In genomic region chr1:218400624-218401023, GRCh38 we compare ENCODE assay signal across 27 cellular contexts.
"Had no signal": no experiment of that assay in that cellular context is flagged by ENCODE, and none has a peak within 500 bp of the region (broad histone marks: within the 10 kb centered on the region; RNA-seq: fewer than 3 reads in every experiment).

No MANE protein-coding gene starts in this region.

- H3K4me3 ChIP-seq: heart left ventricle, left lung, lower lobe of right lung, neural progenitor cell, ovary, right atrium auricular region, right lobe of liver, smooth muscle cell, stomach, suprapubic skin, thoracic aorta, tibial artery, uterus had no signal

- H3K27ac ChIP-seq: heart left ventricle, left lung, lower lobe of right lung, neural progenitor cell, ovary, right atrium auricular region, right lobe of liver, stomach, suprapubic skin, thoracic aorta, tibial artery, uterus had no signal

- DNase-seq: heart left ventricle; hypothalamus; immature natural killer cell; kidney; left colon; lower lobe of right lung; mammary epithelial cell; mesenchymal stem cell; naive B cell; natural killer cell; nephron progenitor cell; ovary; right lobe of liver; stimulated activated CD4-positive, alpha-beta T cell treated with anti-CD3 and anti-CD28 coated beads, Interleukin-1b, Interleukin-23, amount 100 ng/mL, for 48 hours; stimulated activated CD4-positive, alpha-beta T cell treated with anti-CD3 and anti-CD28 coated beads, Interleukin-4, amount 100 ng/mL, for 1 hour; stimulated activated naive B cell treated with anti-CD40 and anti-IgM and Interleukin-4, amounts not matched to agents 10 μg/mL and 1 μg/mL and 100 μg/mL, for 72 hours; stimulated activated naive CD8-positive, alpha-beta T cell treated with anti-CD3 and anti-CD28 coated beads, Interleukin-15, Interleukin-2, amounts not matched to agents 100 U/mL and 50 U/mL, for 24 hours; stomach; tibial artery; trophoblast cell; uterus had no signal

- H3K4me1 ChIP-seq: left lung, right atrium auricular region, right lobe of liver, suprapubic skin had no signal

- H3K27me3 ChIP-seq: heart left ventricle, left lung, neural progenitor cell, ovary, right atrium auricular region, right lobe of liver, stomach, suprapubic skin, tibial artery, uterus had no signal

- H3K9ac ChIP-seq: neural progenitor cell had no signal

- H3K9me3 ChIP-seq: heart left ventricle, left lung, lower lobe of right lung, ovary, right atrium auricular region, right lobe of liver, stomach, suprapubic skin, thoracic aorta, tibial artery, uterus had no signal

- ATAC-seq: heart left ventricle; left colon; left lung; lower lobe of right lung; natural killer cell; right lobe of liver; stimulated activated naive B cell treated with anti-CD40 and anti-IgM and Interleukin-4, amounts not matched to agents 10 μg/mL and 1 μg/mL and 100 μg/mL, for 72 hours; stimulated activated naive CD8-positive, alpha-beta T cell treated with anti-CD3 and anti-CD28 coated beads, Interleukin-15, Interleukin-2, amounts not matched to agents 100 U/mL and 50 U/mL, for 24 hours had no signal

- H3K36me3 ChIP-seq: left lung, lower lobe of right lung, neural progenitor cell, ovary, right atrium auricular region, right lobe of liver, suprapubic skin, thoracic aorta, uterus had no signal
